ENCODE assay signal across 9 cellular contexts in genomic region chr3:125280966-125281365, GRCh38.
DNase-seq lines count a peak whose midpoint lies in the region; ATAC-seq, FAIRE-seq and TF ChIP-seq lines count a peak whose summit lies in the region.
"Had no signal": no experiment of that assay in that cellular context is flagged by ENCODE, and none has a peak within 500 bp of the region (broad histone marks: within the 10 kb centered on the region; RNA-seq: fewer than 3 reads in every experiment).

No MANE protein-coding gene starts in this region.

- POLR2A ChIA-PET in RWPE1 (lab: Yijun Ruan, JAX; ENCODE audit: low non-redundant PET): no interaction called here

- CTCF ChIA-PET in RWPE1 (lab: Yijun Ruan, JAX): no interaction called here

- ATAC-seq in GM18873 (IDR thresholded peaks at IDR 0.05; ENCODE audit: low FRiP score, unreplicated experiment) (no peak), GM18502 (IDR thresholded peaks at IDR 0.05; ENCODE audit: poor library complexity, unreplicated experiment) (no peak)
- ATAC-seq: activated CD8-positive, alpha-beta T cell treated with anti-CD3 and anti-CD28 coated beads, Interleukin-2, amount 10 ng/mL, durations not matched to agents 7 days and 5 days had no signal

- no peaks in the 10 kb centered on the region for H3K27me3 ChIP-seq in tibial artery

- DNase-seq in AG08395 (ENCODE audit: low spot score) (peak; percentile 59), HS-27A (ENCODE audit: low read depth) (peak; percentile 17), RWPE1 (ENCODE audit: low spot score) (peak; percentile 2), frontal cortex (ENCODE audit: low spot score in 2 of 2) (peak; percentile 4 to 13), T-helper 9 cell (no peak), tibial artery (no peak)
- DNase-seq: activated CD8-positive, alpha-beta T cell treated with anti-CD3 and anti-CD28 coated beads, Interleukin-2, amount 10 ng/mL, durations not matched to agents 7 days and 5 days had no signal

- H3K4me1 ChIP-seq in tibial artery: no peaks in the 10 kb centered on the region

- no peak overlapping the region for H3K4me3 ChIP-seq in tibial artery

- TF ChIP-seq CTCF in RWPE1 (conservative IDR thresholded peaks at IDR 0.05; ENCODE audit: low read depth): no peak
- TF ChIP-seq CTCF in tibial artery (IDR thresholded peaks at IDR 0.05): no peak

- H3K27ac ChIP-seq in RWPE1: no peak overlapping the region
- H3K27ac ChIP-seq in tibial artery: no peak overlapping the region

- intact Hi-C loops in tibial artery (cut with DNase I; ENCODE audit: low total_unique reads): no loop called here

- no peaks in the 10 kb centered on the region for H3K36me3 ChIP-seq in tibial artery

- FAIRE-seq in frontal cortex (lab: Jason Lieb, UNC): no peak

- no peaks in the 10 kb centered on the region for H3K9me3 ChIP-seq in tibial artery

Comparison
In these comparisons a context has a peak if more than half of its experiments do, and no peak if none do; other contexts are left out.
1. DNase-seq: peak in AG08395 (single experiment), HS-27A (single experiment), RWPE1 (single experiment) and frontal cortex (2 of 2); none in T-helper 9 cell (single experiment) and tibial artery (0 of 2).